In genomic region chr10:12348870-12349627, GRCh38 we compare ENCODE assay signal across 8 cellular contexts. TPM values are rescaled to one million over a fixed set of nuclear protein-coding genes. Genes with fewer than 3 reads are reported as not detected.
DNase-seq lines count a peak whose midpoint lies in the region; ATAC-seq and TF ChIP-seq lines count a peak whose summit lies in the region.

CAMK1D (plus strand) TSS chr10:12349547.

- intact Hi-C loops in mucosa of descending colon (cut with DNase I, micrococcal nuclease), result no loop called here

- H3K9me3 ChIP-seq in mucosa of descending colon, result no peaks in the 10 kb centered on the region

- H3K4me3 ChIP-seq in mucosa of descending colon, result peak within 1 kb of the TSS; percentile 74

- TF ChIP-seq CTCF in mucosa of descending colon (IDR thresholded peaks at IDR 0.05), result peak; percentile 14

- H3K4me1 ChIP-seq in mucosa of descending colon (ENCODE audit: low read depth), result peaks cover 8% of the 10 kb centered on the region

- DNase-seq in AG08395 (ENCODE audit: low spot score), result peak; percentile 61
- DNase-seq in NK-92 (lab: John Stamatoyannopoulos, UW; ENCODE audit: unreplicated experiment), result peak; percentile 20
- peak; percentile 89 for DNase-seq in activated CD8-positive, alpha-beta memory T cell treated with anti-CD3 and anti-CD28 coated beads, Interleukin-2, amount 50 U/mL, for 4 hours
- peak; percentile 27 for DNase-seq in epidermal melanocyte (ENCODE audit: insufficient read length, low spot score)
- peak; percentile 85 to 93 (median 92) for DNase-seq in mucosa of descending colon
- DNase-seq in stimulated activated CD8-positive, alpha-beta memory T cell treated with anti-CD3 and anti-CD28 coated beads, Interleukin-4, amount 100 ng/mL, for 4 hours (ENCODE audit: low read depth in 2 of 2, low spot score in 1 of 2), result peak; percentile 65 to 84

- H3K36me3 ChIP-seq in mucosa of descending colon (ENCODE audit: low read depth), result no peaks in the 10 kb centered on the region

- ATAC-seq in GM18861 (IDR thresholded peaks at IDR 0.05; ENCODE audit: unreplicated experiment) (peak; percentile 40), HG03095 (IDR thresholded peaks at IDR 0.05; ENCODE audit: unreplicated experiment) (peak; percentile 36), mucosa of descending colon (peak; percentile 85)

RNA-seq across cellular contexts. Expression of gene CAMK1D, which starts in this region (rescaled TPM):
- total RNA-seq in mucosa of descending colon, result 10 to 100 TPM; 20.6 to 48.5 (median 32.8) TPM

Comparison
In these comparisons a context has a peak if more than half of its experiments do, and no peak if none do; other contexts are left out.
1. Peak in every context shown above with its lines: DNase-seq, ATAC-seq and H3K4me3 ChIP-seq.
2. DNase-seq: peak in every context shown above with its lines; median percentile 92 in mucosa of descending colon; 89 in activated CD8-positive, alpha-beta memory T cell treated with anti-CD3 and anti-CD28 coated beads, Interleukin-2, amount 50 U/mL, for 4 hours; 74 in stimulated activated CD8-positive, alpha-beta memory T cell treated with anti-CD3 and anti-CD28 coated beads, Interleukin-4, amount 100 ng/mL, for 4 hours; 61 in AG08395; 27 in epidermal melanocyte; 20 in NK-92.